Comparison of ENCODE assay signal across 15 cellular contexts in the genomic region with DNA sequence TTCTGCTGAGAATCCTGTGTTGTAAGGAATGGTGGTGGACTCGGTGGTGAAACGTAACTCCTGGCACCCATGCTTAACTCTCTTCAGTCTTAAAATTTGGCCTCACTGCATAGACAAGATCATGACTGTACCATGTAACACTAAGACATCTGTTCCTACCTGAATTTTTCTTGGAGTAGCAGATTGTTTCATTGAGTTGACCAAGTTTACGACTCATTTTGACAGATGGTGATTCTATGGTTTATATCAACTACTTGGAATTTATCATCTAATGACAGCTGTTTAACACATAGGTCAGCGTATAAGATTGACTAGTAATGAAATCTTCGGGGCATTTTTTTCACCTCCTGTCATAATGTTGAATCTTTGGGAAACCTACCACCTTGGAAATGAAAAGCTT.
DNase-seq lines count a peak whose midpoint lies in the region; ATAC-seq lines count a peak whose summit lies in the region.
"Had no signal": no experiment of that assay in that cellular context is flagged by ENCODE, and none has a peak within 500 bp of the region (broad histone marks: within the 10 kb centered on the region; RNA-seq: fewer than 3 reads in every experiment).

No MANE protein-coding gene starts in this region.

- CTCF ChIA-PET in CD4-positive, alpha-beta memory T cell (lab: Charles Lee; ENCODE audit: partially characterized antibody): interaction anchor here (1.1 to 1.2 kb wide), 2 partner anchors 32 to 68 kb away, joined by 3 to 7 read pairs; no protein-coding TSS in a partner anchor
- CTCF ChIA-PET in naive thymus-derived CD4-positive, alpha-beta T cell (lab: Charles Lee): interaction anchor here (0.7 to 1.5 kb wide), 3 partner anchors 9 to 58 kb away, joined by 3 to 9 read pairs (median 3); no protein-coding TSS in a partner anchor

- no peak for ATAC-seq in naive thymus-derived CD4-positive, alpha-beta T cell
- ATAC-seq in GM21390 (IDR thresholded peaks at IDR 0.05; ENCODE audit: unreplicated experiment): no peak
- ATAC-seq: body of pancreas had no signal

- peaks cover 30% of the 10 kb centered on the region for H3K9me3 ChIP-seq in BLaER1
- H3K9me3 ChIP-seq in CD4-positive, alpha-beta memory T cell (ENCODE audit: control insufficient read depth in 1 of 2, low read length in 2 of 2): no peaks in the 10 kb centered on the region
- no peaks in the 10 kb centered on the region for H3K9me3 ChIP-seq in naive thymus-derived CD4-positive, alpha-beta T cell (ENCODE audit: control insufficient read depth in 2 of 3, low read length in 3 of 3)
- H3K9me3 ChIP-seq: body of pancreas, tibial artery had no signal

- POLR2A ChIA-PET in CD4-positive, alpha-beta memory T cell (lab: Charles Lee; ENCODE audit: partially characterized antibody): interaction anchor here (0.7 to 2.5 kb wide), 7 partner anchors 13 to 136 kb away, joined by 3 to 12 read pairs (median 3); no protein-coding TSS in a partner anchor
- POLR2A ChIA-PET in naive thymus-derived CD4-positive, alpha-beta T cell (lab: Charles Lee): interaction anchor here (0.9 to 2.8 kb wide), 3 partner anchors 10 to 34 kb away, joined by 3 to 8 read pairs (median 3); no protein-coding TSS in a partner anchor

- H3K27me3 ChIP-seq in BLaER1: no peaks in the 10 kb centered on the region
- H3K27me3 ChIP-seq in CD4-positive, alpha-beta memory T cell (ENCODE audit: insufficient read depth, low read length): no peaks in the 10 kb centered on the region
- H3K27me3 ChIP-seq in naive thymus-derived CD4-positive, alpha-beta T cell (ENCODE audit: control insufficient read depth in 2 of 2, insufficient read depth in 2 of 2, low read length in 2 of 2): no peaks in the 10 kb centered on the region
- H3K27me3 ChIP-seq: body of pancreas, sigmoid colon, tibial artery had no signal

- H3K36me3 Mint-ChIP-seq in CD4-positive, alpha-beta memory T cell: peaks cover 78 to 99% of the 10 kb centered on the region in 2 donors
- peaks cover 78% of the 10 kb centered on the region for H3K36me3 Mint-ChIP-seq in activated T-helper 1 cell treated with anti-CD3 and anti-CD28 coated beads, Interleukin-12 subunit alpha, Interleukin-12 subunit beta, Interleukin-2, Interleukin-4 antibody, amounts not matched to agents 30 ng/mL and 10 ng/mL and 1 ng/mL, durations not matched to agents 14 hours and 24 hours and 36 hours (ENCODE audit: low read depth)
- H3K36me3 Mint-ChIP-seq in naive thymus-derived CD4-positive, alpha-beta T cell: peaks cover 8 to 81% (median 56%) of the 10 kb centered on the region in 5 donors

- peaks cover 100% of the 10 kb centered on the region for H4K20me1 ChIP-seq in BLaER1

- H3K9me3 Mint-ChIP-seq in CD4-positive, alpha-beta memory T cell: peaks cover 0 to 3% (median 1%) of the 10 kb centered on the region in 8 donors
- H3K9me3 Mint-ChIP-seq in activated T-helper 1 cell treated with anti-CD3 and anti-CD28 coated beads, Interleukin-12 subunit alpha, Interleukin-12 subunit beta, Interleukin-2, Interleukin-4 antibody, amounts not matched to agents 30 ng/mL and 10 ng/mL and 1 ng/mL, durations not matched to agents 14 hours and 24 hours and 36 hours: no peaks in the 10 kb centered on the region
- peaks cover 0 to 10% (median 1%) of the 10 kb centered on the region in 11 donors for H3K9me3 Mint-ChIP-seq in naive thymus-derived CD4-positive, alpha-beta T cell
- H3K9me3 Mint-ChIP-seq: endodermal cell had no signal

- no peak overlapping the region for H3K9ac ChIP-seq in BLaER1

- peaks cover 100% of the 10 kb centered on the region for H3K36me3 ChIP-seq in BLaER1
- H3K36me3 ChIP-seq in CD4-positive, alpha-beta memory T cell (ENCODE audit: insufficient read depth, low read length): peaks cover 54% of the 10 kb centered on the region
- H3K36me3 ChIP-seq in naive thymus-derived CD4-positive, alpha-beta T cell (ENCODE audit: control insufficient read depth in 2 of 3, insufficient read depth in 3 of 3, low read length in 3 of 3): peaks cover 4 to 81% (median 24%) of the 10 kb centered on the region in 3 experiments

- peak overlapping the region in 4 of 8 donors; percentile 35 to 81 (median 53) for H3K4me3 Mint-ChIP-seq in CD4-positive, alpha-beta memory T cell
- no peak overlapping the region for H3K4me3 Mint-ChIP-seq in activated T-helper 1 cell treated with anti-CD3 and anti-CD28 coated beads, Interleukin-12 subunit alpha, Interleukin-12 subunit beta, Interleukin-2, Interleukin-4 antibody, amounts not matched to agents 30 ng/mL and 10 ng/mL and 1 ng/mL, durations not matched to agents 14 hours and 24 hours and 36 hours
- H3K4me3 Mint-ChIP-seq in naive thymus-derived CD4-positive, alpha-beta T cell: peak overlapping the region in 8 of 10 donors; percentile 10 to 66 (median 26)
- H3K4me3 Mint-ChIP-seq: endodermal cell, HFFc6 had no signal

- peak overlapping the region in 6 of 7 donors; percentile 8 to 94 (median 42) for H3K27ac Mint-ChIP-seq in CD4-positive, alpha-beta memory T cell
- H3K27ac Mint-ChIP-seq in activated T-helper 1 cell treated with anti-CD3 and anti-CD28 coated beads, Interleukin-12 subunit alpha, Interleukin-12 subunit beta, Interleukin-2, Interleukin-4 antibody, amounts not matched to agents 30 ng/mL and 10 ng/mL and 1 ng/mL, durations not matched to agents 14 hours and 24 hours and 36 hours: peak overlapping the region; percentile 83
- peak overlapping the region in 7 of 9 donors; percentile 2 to 87 (median 82) for H3K27ac Mint-ChIP-seq in naive thymus-derived CD4-positive, alpha-beta T cell
- H3K27ac Mint-ChIP-seq: endodermal cell, HFFc6 had no signal

- 0 out of 2 replicates have a peak overlapping the region, but pooled peaks have one; percentile 4 for H3K4me2 ChIP-seq in BLaER1

- peaks cover 85% of the 10 kb centered on the region for H3K4me1 ChIP-seq in BLaER1
- peaks cover 99% of the 10 kb centered on the region for H3K4me1 ChIP-seq in CD4-positive, alpha-beta memory T cell (ENCODE audit: insufficient read depth, low read length)
- peaks cover 49 to 96% of the 10 kb centered on the region in 2 donors for H3K4me1 ChIP-seq in naive thymus-derived CD4-positive, alpha-beta T cell (ENCODE audit: control insufficient read depth in 2 of 2, insufficient read depth in 2 of 2, low read length in 2 of 2)
- H3K4me1 ChIP-seq: body of pancreas, tibial artery had no signal

- no peak overlapping the region for H3K4me3 ChIP-seq in BLaER1
- no peak overlapping the region for H3K4me3 ChIP-seq in CD4-positive, alpha-beta memory T cell (ENCODE audit: low read length in 2 of 2)
- H3K4me3 ChIP-seq in naive thymus-derived CD4-positive, alpha-beta T cell (ENCODE audit: low read length): no peak overlapping the region
- H3K4me3 ChIP-seq: body of pancreas, sigmoid colon, tibial artery had no signal

- DNase-seq in CD4-positive, alpha-beta memory T cell: no peak
- no peak for DNase-seq in activated T-helper 1 cell treated with anti-CD3 and anti-CD28 coated beads, Interleukin-12 subunit alpha, Interleukin-12 subunit beta, Interleukin-2, Interleukin-4 antibody, amounts not matched to agents 30 ng/mL and 10 ng/mL and 1 ng/mL, durations not matched to agents 14 hours and 24 hours and 36 hours (ENCODE audit: low spot score)
- no peak for DNase-seq in naive thymus-derived CD4-positive, alpha-beta T cell
- DNase-seq in H4 (ENCODE audit: low spot score) (no peak), NCI-H1092 (lab: John Stamatoyannopoulos, UW) (no peak)
- DNase-seq: activated CD8-positive, alpha-beta memory T cell treated with anti-CD3 and anti-CD28 coated beads, Interleukin-2, amount 50 U/mL, for 48 hours; body of pancreas; endodermal cell; HFFc6; NCI-H1417 treated with DMSO at 0.1 percent for 48 hours; NCI-H526 treated with DMSO at 0.1 percent for 48 hours; sigmoid colon; tibial artery had no signal

- intact Hi-C loops in CD4-positive, alpha-beta memory T cell (cut with micrococcal nuclease): loop anchor here (2.0 kb wide), 1 partner anchor 13 kb away; no protein-coding TSS in a partner anchor
- intact Hi-C loops in activated T-helper 1 cell treated with anti-CD3 and anti-CD28 coated beads, Interleukin-12 subunit alpha, Interleukin-12 subunit beta, Interleukin-2, Interleukin-4 antibody, amounts not matched to agents 30 ng/mL and 10 ng/mL and 1 ng/mL, durations not matched to agents 14 hours and 24 hours and 36 hours (cut with micrococcal nuclease): loop anchor here (1.0 kb wide), 1 partner anchor 7 kb away; no protein-coding TSS in a partner anchor
- intact Hi-C loops in naive thymus-derived CD4-positive, alpha-beta T cell (cut with micrococcal nuclease): loop anchor here in 1 of 2 donors (1.0 kb wide), 1 partner anchor 9 kb away; no protein-coding TSS in a partner anchor

- no peaks in the 10 kb centered on the region for H3K27me3 Mint-ChIP-seq in CD4-positive, alpha-beta memory T cell
- no peaks in the 10 kb centered on the region for H3K27me3 Mint-ChIP-seq in activated T-helper 1 cell treated with anti-CD3 and anti-CD28 coated beads, Interleukin-12 subunit alpha, Interleukin-12 subunit beta, Interleukin-2, Interleukin-4 antibody, amounts not matched to agents 30 ng/mL and 10 ng/mL and 1 ng/mL, durations not matched to agents 14 hours and 24 hours and 36 hours (ENCODE audit: insufficient read depth)
- no peaks in the 10 kb centered on the region for H3K27me3 Mint-ChIP-seq in naive thymus-derived CD4-positive, alpha-beta T cell

- no peak overlapping the region for H3K27ac ChIP-seq in BLaER1
- H3K27ac ChIP-seq in CD4-positive, alpha-beta memory T cell (ENCODE audit: low read depth, low read length): peak overlapping the region; percentile 8
- H3K27ac ChIP-seq in naive thymus-derived CD4-positive, alpha-beta T cell (ENCODE audit: low read depth, low read length): peak overlapping the region; percentile 10
- H3K27ac ChIP-seq: body of pancreas, sigmoid colon, tibial artery had no signal

- H3K4me1 Mint-ChIP-seq in CD4-positive, alpha-beta memory T cell: peaks cover 85 to 100% (median 93%) of the 10 kb centered on the region in 4 donors
- H3K4me1 Mint-ChIP-seq in activated T-helper 1 cell treated with anti-CD3 and anti-CD28 coated beads, Interleukin-12 subunit alpha, Interleukin-12 subunit beta, Interleukin-2, Interleukin-4 antibody, amounts not matched to agents 30 ng/mL and 10 ng/mL and 1 ng/mL, durations not matched to agents 14 hours and 24 hours and 36 hours (ENCODE audit: low read depth): peaks cover 100% of the 10 kb centered on the region
- H3K4me1 Mint-ChIP-seq in naive thymus-derived CD4-positive, alpha-beta T cell: peaks cover 72 to 100% (median 100%) of the 10 kb centered on the region in 7 donors
